ENCODE assay signal across 8 cellular contexts in genomic region chrX:34656842-34657780, GRCh38. TPM values are rescaled to one million over a fixed set of nuclear protein-coding genes. Genes with fewer than 3 reads are reported as not detected.
DNase-seq lines count a peak whose midpoint lies in the region; ATAC-seq and TF ChIP-seq lines count a peak whose summit lies in the region.

Gene TMEM47, minus strand, starts transcription at chrX:34657285. Its CDS starts 256 bp downstream, at chrX:34657029.

- H3K36me3 Mint-ChIP-seq in HFFc6 (ENCODE audit: low read depth) (peaks cover 10% of the 10 kb centered on the region), mesothelial cell of epicardium (no peaks in the 10 kb centered on the region), immature natural killer cell (peaks cover 0 to 4% (median 0%) of the 10 kb centered on the region in 3 donors)

- H3K27ac Mint-ChIP-seq in HFFc6: peak within 1 kb of the TSS; percentile 74
- peak within 1 kb of the TSS; percentile 90 for H3K27ac Mint-ChIP-seq in mesothelial cell of epicardium
- H3K27ac Mint-ChIP-seq in immature natural killer cell: no peak within 1 kb of the TSS

- H3K9me3 ChIP-seq in RWPE2 (ENCODE audit: severe bottlenecking) (no peaks in the 10 kb centered on the region), upper lobe of left lung (peaks cover 0 to 6% (median 0%) of the 10 kb centered on the region in 4 donors)

- TF ChIP-seq POLR2A in upper lobe of left lung (IDR thresholded peaks at IDR 0.05): peak in 3 of 4 donors; percentile 34 to 73 (median 64)

- peaks cover 21% of the 10 kb centered on the region for H3K27me3 ChIP-seq in RWPE2 (ENCODE audit: insufficient read depth, poor library complexity, severe bottlenecking)
- H3K27me3 ChIP-seq in upper lobe of left lung: peaks cover 0 to 6% (median 0%) of the 10 kb centered on the region in 4 donors

- H3K4me3 Mint-ChIP-seq in HFFc6: peak within 1 kb of the TSS; percentile 99
- peak within 1 kb of the TSS; percentile 79 for H3K4me3 Mint-ChIP-seq in mesothelial cell of epicardium
- peak within 1 kb of the TSS in 2 of 5 donors; percentile 35 to 56 for H3K4me3 Mint-ChIP-seq in immature natural killer cell

- H3K9me3 Mint-ChIP-seq in HFFc6 (no peaks in the 10 kb centered on the region), mesothelial cell of epicardium (no peaks in the 10 kb centered on the region), immature natural killer cell (peaks cover 0 to 44% (median 6%) of the 10 kb centered on the region in 6 donors)

- no peak for TF ChIP-seq CTCF in AG09309 (IDR thresholded peaks at IDR 0.05; ENCODE audit: control insufficient read depth, insufficient read depth, low read depth, low read length, missing control alignments)
- TF ChIP-seq CTCF in HFFc6 (IDR thresholded peaks at IDR 0.05): no peak; the same call in 1 of the 2 replicates
- no peak for TF ChIP-seq CTCF in RWPE2 (IDR thresholded peaks at IDR 0.05; ENCODE audit: poor library complexity, severe bottlenecking)
- TF ChIP-seq CTCF in epithelial cell of esophagus (IDR thresholded peaks at IDR 0.05; ENCODE audit: insufficient read depth, low read depth, low read length, missing control alignments): no peak
- no peak for TF ChIP-seq CTCF in mesothelial cell of epicardium (IDR thresholded peaks at IDR 0.05; ENCODE audit: unreplicated experiment)
- peak in 2 of 6 experiments; percentile 5 to 25 for TF ChIP-seq CTCF in upper lobe of left lung (IDR thresholded peaks at IDR 0.05)

- DNase-seq in AG09309 (ENCODE audit: low read depth) (peak; percentile 28), HFFc6 (peak; percentile 46), RWPE2 (ENCODE audit: low spot score) (peak; percentile 41), epithelial cell of esophagus (ENCODE audit: low read depth) (peak; percentile 54), mesothelial cell of epicardium (ENCODE audit: low spot score in 2 of 2, unreplicated experiment in 2 of 2) (peak; percentile 60 to 83), upper lobe of left lung (peak; percentile 64 to 92), immature natural killer cell (no peak)
- DNase-seq in activated T-cell treated with anti-CD3 and anti-CD28 coated beads, Interleukin-2, amount 50 U/mL, for 1 hour: no peak

- H3K4me1 ChIP-seq in RWPE2 (ENCODE audit: insufficient read depth, poor library complexity, severe bottlenecking) (no peaks in the 10 kb centered on the region), upper lobe of left lung (peaks cover 0 to 5% (median 0%) of the 10 kb centered on the region in 4 donors)

- H3K4me1 Mint-ChIP-seq in HFFc6 (ENCODE audit: low read depth) (peaks cover 18% of the 10 kb centered on the region), mesothelial cell of epicardium (peaks cover 33% of the 10 kb centered on the region), immature natural killer cell (peaks cover 0 to 3% of the 10 kb centered on the region in 2 donors)

- H3K27me3 Mint-ChIP-seq in HFFc6 (ENCODE audit: insufficient read depth): no peaks in the 10 kb centered on the region
- peaks cover 46% of the 10 kb centered on the region for H3K27me3 Mint-ChIP-seq in mesothelial cell of epicardium (ENCODE audit: low read depth)
- H3K27me3 Mint-ChIP-seq in immature natural killer cell (ENCODE audit: low read depth in 3 of 3): peaks cover 4 to 19% (median 8%) of the 10 kb centered on the region in 3 donors

- peak within 1 kb of the TSS; percentile 87 for H3K4me3 ChIP-seq in AG09309 (ENCODE audit: control insufficient read depth, low read depth, low read length)
- H3K4me3 ChIP-seq in RWPE2 (ENCODE audit: severe bottlenecking): peak within 1 kb of the TSS; percentile 32
- peak within 1 kb of the TSS; percentile 21 for H3K4me3 ChIP-seq in epithelial cell of esophagus (ENCODE audit: low read length)
- H3K4me3 ChIP-seq in upper lobe of left lung: peak within 1 kb of the TSS; percentile 38 to 63 (median 55)

- TF ChIP-seq EP300 in upper lobe of left lung (IDR thresholded peaks at IDR 0.05): no peak

- H3K36me3 ChIP-seq in RWPE2 (ENCODE audit: low read depth): no peaks in the 10 kb centered on the region
- no peaks in the 10 kb centered on the region for H3K36me3 ChIP-seq in upper lobe of left lung

- H3K27ac ChIP-seq in RWPE2 (ENCODE audit: poor library complexity, severe bottlenecking) (no peak within 1 kb of the TSS), upper lobe of left lung (peak within 1 kb of the TSS; percentile 62 to 86 (median 78))

- ATAC-seq in RWPE2 (ENCODE audit: low read depth): peak; percentile 96
- ATAC-seq in upper lobe of left lung (ENCODE audit: low FRiP score in 2 of 2): peak; percentile 92 to 98

- WGBS in upper lobe of left lung, 2 donors: 39% methylated on average over 55 of the region's 103 CpGs; no CpG with 5 or more reads in 1 of the 2 donors

RNA-seq across cellular contexts. Expression of gene TMEM47, which starts in this region (rescaled TPM):
- total RNA-seq in HFFc6 (2021; fragmentation: NEBNext Ultra II Directional; extraction: Animal tissue kit (Norgen Biotek cat#: 25700)): 100 to 1,000 TPM in 4 of 6 experiments, 10 to 100 TPM in 2; 84.4 to 124 (median 110) TPM
- total RNA-seq in mesothelial cell of epicardium (11.1 to 11.8 TPM (median 11.8 TPM) in 3 replicates), upper lobe of left lung (10 to 100 TPM in 5 of 6 donors, 1 to 10 TPM in 1; 7.3 to 34.4 (median 26.5) TPM)
- polyA plus RNA-seq in immature natural killer cell: not detected

Comparison
In these comparisons a context has a peak if more than half of its experiments do, and no peak if none do; other contexts are left out.
1. DNase-seq: peak in AG09309 (single experiment), HFFc6 (single experiment), RWPE2 (single experiment), epithelial cell of esophagus (single experiment), mesothelial cell of epicardium (2 of 2) and upper lobe of left lung (2 of 2); none in activated T-cell treated with anti-CD3 and anti-CD28 coated beads, Interleukin-2, amount 50 U/mL, for 1 hour (single experiment) and immature natural killer cell (0 of 3).
2. H3K4me3 ChIP-seq: peak in every context shown above with its lines; median percentile 87 in AG09309; 55 in upper lobe of left lung; 32 in RWPE2; 21 in epithelial cell of esophagus.
3. H3K27ac Mint-ChIP-seq: peak in HFFc6 (single experiment) and mesothelial cell of epicardium (single experiment); none in immature natural killer cell (0 of 6).